ENCODE assay signal across 9 cellular contexts in genomic region chr2:37375721-37376399, GRCh38. TPM values are rescaled to one million over a fixed set of nuclear protein-coding genes. Genes with fewer than 3 reads are reported as not detected.
DNase-seq lines count a peak whose midpoint lies in the region; ATAC-seq and TF ChIP-seq lines count a peak whose summit lies in the region.
"Had no signal": no experiment of that assay in that cellular context is flagged by ENCODE, and none has a peak within 500 bp of the region (broad histone marks: within the 10 kb centered on the region; RNA-seq: fewer than 3 reads in every experiment).

No MANE protein-coding gene starts in this region.

- ATAC-seq in GM21447 (IDR thresholded peaks at IDR 0.05; ENCODE audit: unreplicated experiment) (peak; percentile 13), HG03457 (IDR thresholded peaks at IDR 0.05; ENCODE audit: unreplicated experiment) (peak; percentile 21), left ventricle myocardium superior (no peak), left cardiac atrium (no peak)

- TF ChIP-seq CTCF in fibroblast of mammary gland (conservative IDR thresholded peaks at IDR 0.05; ENCODE audit: control insufficient read depth, insufficient read depth, low read depth, low read length), result no peak

- no peak overlapping the region for H3K4me3 ChIP-seq in fibroblast of mammary gland (ENCODE audit: control insufficient read depth, low read depth, low read length)

- DNase-seq in Daoy (ENCODE audit: low read depth), result peak; percentile 13
- DNase-seq in fibroblast of mammary gland (ENCODE audit: low read depth), result peak; percentile 34
- no peak for DNase-seq in left ventricle myocardium superior
- no peak for DNase-seq in KG1 (lab: John Stamatoyannopoulos, UW)
- no peak for DNase-seq in NCI-H82 treated with DMSO at 0.1 percent for 48 hours (lab: John Stamatoyannopoulos, UW; ENCODE audit: unreplicated experiment)
- DNase-seq in left cardiac atrium, result no peak
- DNase-seq: NCI-H526 had no signal

- intact Hi-C loops in left ventricle myocardium superior (cut with micrococcal nuclease) (no loop called here), left cardiac atrium (cut with DNase I) (no loop called here)

RNA-seq across cellular contexts. Expression of gene QPCT, which starts 31.4 kb away (rescaled TPM):
- 27.8 and 42.6 TPM in 2 replicates for total RNA-seq in Daoy (2014; rRNA removed; shearing (Covaris generic))
- total RNA-seq in left ventricle myocardium superior (0.77 TPM), left cardiac atrium (1 to 10 TPM; 1.4 to 2.5 TPM)

RNA-seq across cellular contexts. Expression of gene PRKD3, which starts 51.2 kb away (rescaled TPM):
- total RNA-seq in Daoy (2014; rRNA removed; shearing (Covaris generic)), result 70.6 and 102 TPM in 2 replicates
- total RNA-seq in left ventricle myocardium superior (12.8 TPM), left cardiac atrium (10 to 100 TPM; 15.9 to 21.0 TPM)

Comparison
In these comparisons a context has a peak if more than half of its experiments do, and no peak if none do; other contexts are left out.
1. DNase-seq: peak in Daoy (single experiment) and fibroblast of mammary gland (single experiment); none in left ventricle myocardium superior (single experiment), KG1 (single experiment), NCI-H82 treated with DMSO at 0.1 percent for 48 hours (single experiment) and left cardiac atrium (single experiment).
2. ATAC-seq: peak in GM21447 (single experiment) and HG03457 (single experiment); none in left ventricle myocardium superior (single experiment) and left cardiac atrium (0 of 2).